15 cellular contexts compared by ENCODE assay signal in genomic region chr9:35349287-35349990, GRCh38.
DNase-seq lines count a peak whose midpoint lies in the region; ATAC-seq and TF ChIP-seq lines count a peak whose summit lies in the region.
"Had no signal": no experiment of that assay in that cellular context is flagged by ENCODE, and none has a peak within 500 bp of the region (broad histone marks: within the 10 kb centered on the region; RNA-seq: fewer than 3 reads in every experiment).

No MANE protein-coding gene starts in this region.

- H3K27ac ChIP-seq in PC-3 (ENCODE audit: low read length), result no peak overlapping the region; the same call in 1 of the 2 replicates
- no peak overlapping the region for H3K27ac ChIP-seq in stomach
- H3K27ac ChIP-seq in lower lobe of right lung, result no peak overlapping the region

- no peak for TF ChIP-seq POLR2A in stomach (IDR thresholded peaks at IDR 0.05)

- no peak for ATAC-seq in PC-3
- ATAC-seq in lower lobe of right lung, result no peak
- ATAC-seq: GM12878 had no signal

- no peak for TF ChIP-seq EP300 in stomach (IDR thresholded peaks at IDR 0.05)

- H3K9me3 ChIP-seq in PC-3 (ENCODE audit: low read length) (no peaks in the 10 kb centered on the region), stomach (no peaks in the 10 kb centered on the region), lower lobe of right lung (no peaks in the 10 kb centered on the region)

- H3F3A ChIP-seq in PC-3 (ENCODE audit: low read length, unreplicated experiment), result no peaks in the 10 kb centered on the region

- H3K4me3 ChIP-seq in PC-3 (ENCODE audit: low read length) (no peak overlapping the region), stomach (no peak overlapping the region), H7 (ENCODE audit: insufficient read depth, low read depth, low read length) (no peak overlapping the region), lower lobe of right lung (no peak overlapping the region)
- H3K4me3 ChIP-seq: GM12878 had no signal

- no peak overlapping the region for H3K9ac ChIP-seq in PC-3 (ENCODE audit: low read length)

- POLR2A ChIA-PET in PC-3 (lab: Charles Lee; ENCODE audit: unreplicated experiment), result interaction anchor here (0.7 kb wide), 1 partner anchor 17 kb away, joined by 17 read pairs; no protein-coding TSS in a partner anchor

- intact Hi-C loops in PC-3 (cut with micrococcal nuclease) (no loop called here), stomach (cut with DNase I; ENCODE audit: low total_unique reads) (no loop called here), lower lobe of right lung (cut with DNase I) (no loop called here)

- no peaks in the 10 kb centered on the region for H4K20me1 ChIP-seq in PC-3 (ENCODE audit: low read length)

- H3K79me2 ChIP-seq in PC-3 (ENCODE audit: low read length), result no peaks in the 10 kb centered on the region

- peaks cover 24% of the 10 kb centered on the region for H3K4me1 ChIP-seq in PC-3 (ENCODE audit: insufficient read depth, low read length)
- peaks cover 17 to 27% (median 23%) of the 10 kb centered on the region in 4 donors for H3K4me1 ChIP-seq in stomach
- peaks cover 28% of the 10 kb centered on the region for H3K4me1 ChIP-seq in lower lobe of right lung

- H3K27me3 ChIP-seq in PC-3 (ENCODE audit: low read length) (no peaks in the 10 kb centered on the region), stomach (no peaks in the 10 kb centered on the region), H7 (ENCODE audit: control insufficient read depth, insufficient read depth, low read length) (no peaks in the 10 kb centered on the region), lower lobe of right lung (ENCODE audit: low read depth) (no peaks in the 10 kb centered on the region)

- WGBS in stomach, 5 donors, result 47 to 68% (median 56%) methylated on average over 3 of the region's 3 CpGs

- BruUV-seq in PC-3 (replicated peaks; lab: Mats Ljungman, UMichigan), result no TSS peak

- CTCF ChIA-PET in PC-3 (lab: Charles Lee), result no interaction called here

- H3K9me2 ChIP-seq in PC-3 (replicated peaks; ENCODE audit: low read length), result no peaks in the 10 kb centered on the region

- no peak overlapping the region for H2AFZ ChIP-seq in PC-3 (ENCODE audit: low read length)

- TF ChIP-seq CTCF in PC-3 (conservative IDR thresholded peaks at IDR 0.05; ENCODE audit: low read depth, low read length), result no peak
- TF ChIP-seq CTCF in stomach (IDR thresholded peaks at IDR 0.05), result no peak
- TF ChIP-seq CTCF in lower lobe of right lung (IDR thresholded peaks at IDR 0.05), result no peak

- H3K4me2 ChIP-seq in PC-3 (ENCODE audit: low read length), result no peak overlapping the region

- H3K36me3 ChIP-seq in PC-3 (ENCODE audit: low read depth, low read length) (no peaks in the 10 kb centered on the region), stomach (peaks cover 0 to 16% (median 3%) of the 10 kb centered on the region in 4 donors), H7 (replicated peaks; ENCODE audit: control insufficient read depth, insufficient read depth, low read length) (no peaks in the 10 kb centered on the region), lower lobe of right lung (peaks cover 25% of the 10 kb centered on the region)

- DNase-seq in ELR (ENCODE audit: low read depth) (peak; percentile 8), PC-3 (peak; percentile 64), fibroblast of peridontal ligament (ENCODE audit: extremely low read depth) (peak; percentile 30), stomach (peak; percentile 59), H7 (no peak), lower lobe of right lung (no peak), T-helper 2 cell (no peak), 8988T (no peak)
- DNase-seq: CD4-positive, alpha-beta memory T cell; DMS79; NCI-H1930; NCI-H446; NCI-H69; SIG-M5 had no signal

Comparison
In these comparisons a context has a peak if more than half of its experiments do, and no peak if none do; other contexts are left out.
1. DNase-seq: peak in ELR (single experiment), PC-3 (single experiment), fibroblast of peridontal ligament (single experiment) and stomach (single experiment); none in H7 (single experiment), lower lobe of right lung (single experiment), T-helper 2 cell (0 of 5) and 8988T (single experiment).